In genomic region chr17:13030459-13031305, GRCh38 we compare ENCODE assay signal across 8 cellular contexts. TPM values are rescaled to one million over a fixed set of nuclear protein-coding genes. Genes with fewer than 3 reads are reported as not detected.
DNase-seq lines count a peak whose midpoint lies in the region; ATAC-seq and TF ChIP-seq lines count a peak whose summit lies in the region.

No MANE protein-coding gene starts in this region.

- peak; percentile 51 for ATAC-seq in GM18907 (IDR thresholded peaks at IDR 0.05; ENCODE audit: unreplicated experiment)
- no peak for ATAC-seq in HG03442 (IDR thresholded peaks at IDR 0.05; ENCODE audit: unreplicated experiment)
- no peak for ATAC-seq in GM18517 (IDR thresholded peaks at IDR 0.05; ENCODE audit: unreplicated experiment)

- no peak overlapping the region for H2BK12ac ChIP-seq in neuronal stem cell (ENCODE audit: low read length)

- TF ChIP-seq CTCF in C4-2B (conservative IDR thresholded peaks at IDR 0.05) = peak; percentile 84

- peaks cover 0 to 2% of the 10 kb centered on the region in 2 donors for H3K4me1 ChIP-seq in neuronal stem cell (ENCODE audit: control insufficient read depth in 2 of 2, insufficient read depth in 1 of 2, low read depth in 1 of 2, low read length in 2 of 2)

- DNase-seq in NCI-H2227 treated with DMSO at 0.1 percent for 48 hours (lab: John Stamatoyannopoulos, UW) = peak; percentile 5
- DNase-seq in activated T-cell treated with anti-CD3 and anti-CD28 coated beads for 1 hour (ENCODE audit: low read depth) = peak; percentile 35
- peak; percentile 77 for DNase-seq in fibroblast of peridontal ligament (ENCODE audit: extremely low read depth)
- DNase-seq in neuronal stem cell (ENCODE audit: low spot score) = peak; percentile 67

- H2AFZ ChIP-seq in neuronal stem cell (ENCODE audit: low read length) = peak overlapping the region; percentile 27

- no CpG with 5 or more reads among the region's 11 CpGs for WGBS in neuronal stem cell (ENCODE audit: extremely low coverage in 2 of 2, insufficient read length in 2 of 2, insufficient replicate concordance in 1 of 2), 2 donors

- H3K36me3 ChIP-seq in neuronal stem cell (replicated peaks in 1 of 2; ENCODE audit: control insufficient read depth in 2 of 2, insufficient read depth in 2 of 2, low read length in 2 of 2) = no peaks in the 10 kb centered on the region

- H2BK120ac ChIP-seq in neuronal stem cell (ENCODE audit: low read depth, low read length) = no peak overlapping the region

- H2AK5ac ChIP-seq in neuronal stem cell (ENCODE audit: low read depth, low read length) = no peak overlapping the region

- H2BK5ac ChIP-seq in neuronal stem cell (ENCODE audit: low read length) = no peak overlapping the region

- no peak overlapping the region for H3K4me3 ChIP-seq in neuronal stem cell (ENCODE audit: low read length in 2 of 2)

- H3K18ac ChIP-seq in neuronal stem cell (ENCODE audit: low read length) = no peak overlapping the region

- H3K23ac ChIP-seq in neuronal stem cell (ENCODE audit: low read depth, low read length, poor library complexity) = no peak overlapping the region

- no peaks in the 10 kb centered on the region for H3K27me3 ChIP-seq in neuronal stem cell (ENCODE audit: control insufficient read depth in 3 of 3, insufficient read depth in 3 of 3, low read depth in 1 of 3, low read length in 3 of 3)

- H3K4me2 ChIP-seq in neuronal stem cell (ENCODE audit: insufficient read depth, low read length, poor library complexity, severe bottlenecking) = no peak overlapping the region

- no peak overlapping the region for H4K8ac ChIP-seq in neuronal stem cell (ENCODE audit: low read depth, low read length)

- no peaks in the 10 kb centered on the region for H3K79me1 ChIP-seq in neuronal stem cell (ENCODE audit: low read depth, low read length)

- no peak overlapping the region for H3K9ac ChIP-seq in neuronal stem cell (ENCODE audit: low read depth, low read length, poor library complexity)

- H3K27ac ChIP-seq in C4-2B (no peak overlapping the region), neuronal stem cell (replicated peaks; ENCODE audit: low read length) (no peak overlapping the region)

- no peak overlapping the region for H3K14ac ChIP-seq in neuronal stem cell (ENCODE audit: low read length)

- no peak overlapping the region for H4K91ac ChIP-seq in neuronal stem cell (ENCODE audit: low read depth, low read length, poor library complexity)

- H3K4ac ChIP-seq in neuronal stem cell (ENCODE audit: low read length) = no peak overlapping the region

- H2BK15ac ChIP-seq in neuronal stem cell (ENCODE audit: low read length) = no peak overlapping the region

- no peaks in the 10 kb centered on the region for H3K9me3 ChIP-seq in neuronal stem cell (replicated peaks in 1 of 2; ENCODE audit: control insufficient read depth in 2 of 2, insufficient read depth in 1 of 2, low read depth in 1 of 2, low read length in 2 of 2)

RNA-seq across cellular contexts. Expression of gene ELAC2, which starts 12.9 kb away (rescaled TPM):
- 38.7 TPM for polyA plus RNA-seq in neuronal stem cell (2013, experiment 1 of 2)
- 36.8 TPM for polyA plus RNA-seq in neuronal stem cell (2013, experiment 2 of 2)

Comparison
In these comparisons a context has a peak if more than half of its experiments do, and no peak if none do; other contexts are left out.
1. DNase-seq: peak in every context shown above with its lines; median percentile 77 in fibroblast of peridontal ligament; 67 in neuronal stem cell; 35 in activated T-cell treated with anti-CD3 and anti-CD28 coated beads for 1 hour; 5 in NCI-H2227 treated with DMSO at 0.1 percent for 48 hours.